In the genomic region with DNA sequence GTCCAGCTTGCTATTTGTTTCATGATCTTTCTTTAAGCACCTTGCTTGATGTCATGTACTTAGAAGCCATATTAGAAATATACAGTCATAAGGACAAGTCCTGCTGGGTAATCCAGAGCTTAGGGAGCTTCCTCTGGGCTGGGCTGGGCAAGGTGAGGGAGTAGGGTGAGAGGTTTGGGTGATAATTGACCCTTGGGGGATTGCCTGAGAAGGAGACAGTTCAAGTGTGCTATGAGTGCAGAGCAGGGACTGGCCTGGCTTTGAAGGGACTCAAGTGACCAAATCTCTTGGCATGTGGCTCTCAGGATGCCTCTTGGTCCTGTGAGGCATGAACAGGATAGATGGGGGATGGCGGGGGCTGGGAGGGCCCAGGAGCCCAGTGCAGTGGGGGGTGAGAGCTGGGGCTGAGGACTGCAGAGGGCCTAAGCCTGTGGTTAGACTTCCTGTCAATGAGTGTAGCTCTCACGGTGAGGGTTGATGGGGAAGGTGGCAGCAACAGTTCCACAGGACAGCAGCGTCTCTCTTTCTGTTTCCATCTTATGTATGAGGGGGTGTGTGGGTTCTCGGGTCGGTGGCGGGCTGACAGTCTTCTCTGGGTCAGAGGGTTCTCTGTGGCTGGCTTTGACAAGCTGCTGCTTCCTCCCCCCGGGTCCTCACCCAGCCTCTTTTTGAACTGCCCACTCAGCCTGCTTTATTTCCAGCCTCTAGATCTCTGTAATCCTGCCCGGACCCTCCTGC, we compare ENCODE assay signal across 8 cellular contexts. TPM values are rescaled to one million over a fixed set of nuclear protein-coding genes. Genes with fewer than 3 reads are reported as not detected.
A peak's percentile ranks its signal among the peaks of the same experiment; 100 is the strongest.
DNase-seq lines count a peak whose midpoint lies in the region; ATAC-seq, FAIRE-seq and TF ChIP-seq lines count a peak whose summit lies in the region.

No MANE protein-coding gene starts in this region.

- FAIRE-seq in RCC 7860 (lab: Jason Lieb, UNC), result peak; percentile 91

- no peak overlapping the region for H3K4me3 ChIP-seq in Caco-2 (ENCODE audit: low read depth, low read length)

- peaks cover 3% of the 10 kb centered on the region for H3K36me3 ChIP-seq in Caco-2 (ENCODE audit: control insufficient read depth, insufficient read depth, low read length)

- POLR2A ChIA-PET in Caco-2 (lab: Charles Lee), result interaction anchor here (0.6 kb wide), 1 partner anchor 146 kb away, joined by 3 read pairs; no protein-coding TSS in a partner anchor

- H3K4me1 Mint-ChIP-seq in Caco-2 (ENCODE audit: low read depth, unreplicated experiment), result peaks cover 25% of the 10 kb centered on the region

- ATAC-seq in GM18508 (IDR thresholded peaks at IDR 0.05; ENCODE audit: insufficient read depth, unreplicated experiment) (peak; percentile 77), HG02840 (IDR thresholded peaks at IDR 0.05; ENCODE audit: low FRiP score, unreplicated experiment) (peak; percentile 92)

- no peak overlapping the region for H3K27ac Mint-ChIP-seq in Caco-2 (ENCODE audit: unreplicated experiment)

- peaks cover 98% of the 10 kb centered on the region for H3K36me3 Mint-ChIP-seq in Caco-2 (ENCODE audit: insufficient read depth, unreplicated experiment)

- CTCF ChIA-PET in Caco-2 (lab: Charles Lee), result interaction anchor here (0.6 kb wide), 1 partner anchor 16 kb away, joined by 4 read pairs; no protein-coding TSS in a partner anchor

- H3K9me3 ChIP-seq in Caco-2, result no peaks in the 10 kb centered on the region

- DNase-seq in RCC 7860 (ENCODE audit: low spot score) (peak; percentile 91), NCI-H345 (lab: John Stamatoyannopoulos, UW) (no peak), cortex of kidney (lab: John Stamatoyannopoulos, UW) (no peak), Caco-2 (no peak)
- DNase-seq in activated naive CD4-positive, alpha-beta T cell treated with Interleukin-2 at 50 U/mL for 16 hours, result peak; percentile 78
- DNase-seq in stimulated activated CD4-positive, alpha-beta T cell treated with anti-CD3 and anti-CD28 coated beads, Interleukin-12 subunit alpha, Interleukin-12 subunit beta, amount 100 ng/mL, for 24 hours (ENCODE audit: low read depth in 2 of 2), result peak; percentile 49 to 75

- TF ChIP-seq CTCF in Caco-2 (IDR thresholded peaks at IDR 0.05; ENCODE audit: insufficient read depth in 1 of 2, low read depth in 1 of 2, low read length in 1 of 2, severe bottlenecking in 1 of 2, unreplicated experiment in 1 of 2), result no peak

- H3K9me3 Mint-ChIP-seq in Caco-2 (ENCODE audit: unreplicated experiment), result no peaks in the 10 kb centered on the region

- H3K27me3 ChIP-seq in Caco-2 (replicated peaks; ENCODE audit: control insufficient read depth, insufficient read depth, low read length), result no peaks in the 10 kb centered on the region

- peaks cover 23% of the 10 kb centered on the region for H3K4me1 ChIP-seq in Caco-2

- BruUV-seq in Caco-2 (replicated peaks; lab: Mats Ljungman, UMichigan), result no TSS peak

- no peaks in the 10 kb centered on the region for H3K27me3 Mint-ChIP-seq in Caco-2 (ENCODE audit: insufficient read depth, unreplicated experiment)

- H3K4me3 Mint-ChIP-seq in Caco-2 (ENCODE audit: unreplicated experiment), result no peak overlapping the region

- intact Hi-C loops in Caco-2 (cut with micrococcal nuclease; ENCODE audit: unreplicated experiment), result loop anchor here (5.0 kb wide), 1 partner anchor 55 kb away; a partner anchor contains a TSS

RNA-seq across cellular contexts. Expression of a gene that starts 53.5 kb away (rescaled TPM):
- total RNA-seq in Caco-2 (2022), result 70.8 and 71.1 TPM in 2 replicates

Comparison
In these comparisons a context has a peak if more than half of its experiments do, and no peak if none do; other contexts are left out.
1. DNase-seq: peak in RCC 7860 (single experiment), activated naive CD4-positive, alpha-beta T cell treated with Interleukin-2 at 50 U/mL for 16 hours (single experiment) and stimulated activated CD4-positive, alpha-beta T cell treated with anti-CD3 and anti-CD28 coated beads, Interleukin-12 subunit alpha, Interleukin-12 subunit beta, amount 100 ng/mL, for 24 hours (2 of 2); none in NCI-H345 (single experiment), cortex of kidney (single experiment) and Caco-2 (0 of 2).